ENCODE assay signal across 28 cellular contexts in genomic region chr11:2954263-2954662, GRCh38. TPM values are rescaled to one million over a fixed set of nuclear protein-coding genes. Genes with fewer than 3 reads are reported as not detected.
DNase-seq lines count a peak whose midpoint lies in the region; ATAC-seq and TF ChIP-seq lines count a peak whose summit lies in the region.
"Had no signal": no experiment of that assay in that cellular context is flagged by ENCODE, and none has a peak within 500 bp of the region (broad histone marks: within the 10 kb centered on the region; RNA-seq: fewer than 3 reads in every experiment).

No MANE protein-coding gene starts in this region.

- H3K9me3 ChIP-seq in naive thymus-derived CD4-positive, alpha-beta T cell (ENCODE audit: control insufficient read depth in 2 of 3, low read length in 3 of 3) = no peaks in the 10 kb centered on the region
- H3K9me3 ChIP-seq: A549, HAP-1, lower lobe of right lung, pancreas, SJSA1 had no signal

- no peaks in the 10 kb centered on the region for H3K9me3 Mint-ChIP-seq in activated T-cell treated with anti-CD3 and anti-CD28 coated beads, Interleukin-2, amount 50 U/mL, for 24 hours
- H3K9me3 Mint-ChIP-seq in activated CD8-positive, alpha-beta T cell treated with anti-CD3 and anti-CD28 coated beads for 36 hours = no peaks in the 10 kb centered on the region
- no peaks in the 10 kb centered on the region for H3K9me3 Mint-ChIP-seq in chondrocyte (ENCODE audit: low read depth)
- no peaks in the 10 kb centered on the region for H3K9me3 Mint-ChIP-seq in naive thymus-derived CD4-positive, alpha-beta T cell
- H3K9me3 Mint-ChIP-seq: CD8-positive, alpha-beta memory T cell; nephron progenitor cell had no signal

- peak overlapping the region; percentile 73 for H3K27ac Mint-ChIP-seq in activated T-cell treated with anti-CD3 and anti-CD28 coated beads, Interleukin-2, amount 50 U/mL, for 24 hours
- H3K27ac Mint-ChIP-seq in activated CD8-positive, alpha-beta T cell treated with anti-CD3 and anti-CD28 coated beads for 36 hours = peak overlapping the region; percentile 70
- peak overlapping the region; percentile 32 for H3K27ac Mint-ChIP-seq in chondrocyte (ENCODE audit: unreplicated experiment)
- no peak overlapping the region for H3K27ac Mint-ChIP-seq in naive thymus-derived CD4-positive, alpha-beta T cell
- H3K27ac Mint-ChIP-seq: B cell had no signal

- no peak for DNase-seq in activated T-cell treated with anti-CD3 and anti-CD28 coated beads, Interleukin-2, amount 50 U/mL, for 24 hours
- DNase-seq in activated T-cell treated with anti-CD3 and anti-CD28 coated beads for 4 hours = no peak
- DNase-seq in activated CD8-positive, alpha-beta T cell treated with anti-CD3 and anti-CD28 coated beads for 36 hours = no peak
- DNase-seq in chondrocyte (ENCODE audit: low spot score) = no peak
- DNase-seq in naive thymus-derived CD4-positive, alpha-beta T cell = no peak
- no peak for DNase-seq in putamen (ENCODE audit: low spot score)
- DNase-seq in SKM-1 (lab: John Stamatoyannopoulos, UW; ENCODE audit: unreplicated experiment) = no peak
- DNase-seq in GM10248 (ENCODE audit: extremely low spot score) = no peak
- DNase-seq: activated CD4-positive, CD25-positive, alpha-beta regulatory T cell treated with anti-CD3 and anti-CD28 coated beads, Interleukin-2, amount 50 U/mL, for 72 hours; activated naive CD4-positive, alpha-beta T cell treated with anti-CD3 and anti-CD28 coated beads, Interleukin-2, amount 50 U/mL, for 16 hours; activated T-cell treated with anti-CD3 and anti-CD28 coated beads, Interleukin-2, amount 50 U/mL, for 48 hours; CD8-positive, alpha-beta memory T cell; central memory CD4-positive, alpha-beta T cell; DMS53; KBM-7; lower lobe of right lung; NCI-H2029 treated with DMSO at 0.1 percent for 48 hours; NCI-H2227 treated with DMSO at 0.1 percent for 48 hours; NCI-H69; nephron progenitor cell; pancreas; RPMI8226; T-helper 1 cell; trophoblast cell had no signal

- no peak overlapping the region for H3K4me3 Mint-ChIP-seq in activated T-cell treated with anti-CD3 and anti-CD28 coated beads, Interleukin-2, amount 50 U/mL, for 24 hours
- no peak overlapping the region for H3K4me3 Mint-ChIP-seq in activated CD8-positive, alpha-beta T cell treated with anti-CD3 and anti-CD28 coated beads for 36 hours
- no peak overlapping the region for H3K4me3 Mint-ChIP-seq in chondrocyte (ENCODE audit: unreplicated experiment)
- no peak overlapping the region for H3K4me3 Mint-ChIP-seq in naive thymus-derived CD4-positive, alpha-beta T cell
- H3K4me3 Mint-ChIP-seq: B cell; CD8-positive, alpha-beta memory T cell; nephron progenitor cell had no signal

- no peak for ATAC-seq in activated CD8-positive, alpha-beta T cell treated with anti-CD3 and anti-CD28 coated beads for 36 hours
- peak; percentile 27 for ATAC-seq in naive thymus-derived CD4-positive, alpha-beta T cell
- ATAC-seq: A549, lower lobe of right lung had no signal

- H3K4me1 Mint-ChIP-seq in activated T-cell treated with anti-CD3 and anti-CD28 coated beads, Interleukin-2, amount 50 U/mL, for 24 hours (ENCODE audit: low read depth) = peaks cover 44% of the 10 kb centered on the region
- peaks cover 34% of the 10 kb centered on the region for H3K4me1 Mint-ChIP-seq in activated CD8-positive, alpha-beta T cell treated with anti-CD3 and anti-CD28 coated beads for 36 hours (ENCODE audit: low read depth)
- peaks cover 44% of the 10 kb centered on the region for H3K4me1 Mint-ChIP-seq in chondrocyte (ENCODE audit: low read depth)
- peaks cover 8 to 59% (median 16%) of the 10 kb centered on the region in 7 donors for H3K4me1 Mint-ChIP-seq in naive thymus-derived CD4-positive, alpha-beta T cell
- H3K4me1 Mint-ChIP-seq: B cell had no signal

- peaks cover 57 to 100% (median 82%) of the 10 kb centered on the region in 3 experiments for H3K36me3 ChIP-seq in naive thymus-derived CD4-positive, alpha-beta T cell (ENCODE audit: control insufficient read depth in 2 of 3, insufficient read depth in 3 of 3, low read length in 3 of 3)

- intact Hi-C loops in activated CD8-positive, alpha-beta T cell treated with anti-CD3 and anti-CD28 coated beads for 36 hours (cut with micrococcal nuclease) = no loop called here
- intact Hi-C loops in naive thymus-derived CD4-positive, alpha-beta T cell (cut with micrococcal nuclease) = no loop called here

- TF ChIP-seq CTCF in activated CD8-positive, alpha-beta T cell treated with anti-CD3 and anti-CD28 coated beads for 36 hours (IDR thresholded peaks at IDR 0.05) = no peak
- TF ChIP-seq CTCF in chondrocyte (IDR thresholded peaks at IDR 0.05) = no peak
- no peak for TF ChIP-seq CTCF in GM10248 (IDR thresholded peaks at IDR 0.05; ENCODE audit: control extremely low read depth, extremely low read depth, low read depth, missing control alignments)

- no peaks in the 10 kb centered on the region for H3K27me3 Mint-ChIP-seq in activated T-cell treated with anti-CD3 and anti-CD28 coated beads, Interleukin-2, amount 50 U/mL, for 24 hours
- H3K27me3 Mint-ChIP-seq in activated CD8-positive, alpha-beta T cell treated with anti-CD3 and anti-CD28 coated beads for 36 hours = no peaks in the 10 kb centered on the region
- H3K27me3 Mint-ChIP-seq in chondrocyte (ENCODE audit: low read depth) = no peaks in the 10 kb centered on the region
- no peaks in the 10 kb centered on the region for H3K27me3 Mint-ChIP-seq in naive thymus-derived CD4-positive, alpha-beta T cell
- H3K27me3 Mint-ChIP-seq: B cell had no signal

- H3K4me1 ChIP-seq in naive thymus-derived CD4-positive, alpha-beta T cell (ENCODE audit: control insufficient read depth in 2 of 2, insufficient read depth in 2 of 2, low read length in 2 of 2) = peaks cover 0 to 4% of the 10 kb centered on the region in 2 donors
- H3K4me1 ChIP-seq: HAP-1, pancreas had no signal

- CTCF ChIA-PET in activated CD8-positive, alpha-beta T cell treated with anti-CD3 and anti-CD28 coated beads for 36 hours (lab: Charles Lee) = interaction anchor here (0.7 to 3.5 kb wide), 9 partner anchors 8 to 422 kb away, joined by 3 to 12 read pairs (median 3); no protein-coding TSS in a partner anchor
- CTCF ChIA-PET in naive thymus-derived CD4-positive, alpha-beta T cell (lab: Charles Lee) = no interaction called here
- CTCF ChIA-PET in GM10248 (lab: Yijun Ruan, JAX) = interaction anchor here (0.9 to 1.0 kb wide), 2 partner anchors 15 to 138 kb away, joined by 3 to 5 read pairs; no protein-coding TSS in a partner anchor

- H3K4me3 ChIP-seq in naive thymus-derived CD4-positive, alpha-beta T cell (ENCODE audit: low read length) = no peak overlapping the region
- H3K4me3 ChIP-seq: A549, HAP-1, lower lobe of right lung, pancreas, SJSA1 had no signal

- no peaks in the 10 kb centered on the region for H3K27me3 ChIP-seq in naive thymus-derived CD4-positive, alpha-beta T cell (ENCODE audit: control insufficient read depth in 2 of 2, insufficient read depth in 2 of 2, low read length in 2 of 2)
- H3K27me3 ChIP-seq: pancreas, SJSA1 had no signal

- no peak overlapping the region for H3K27ac ChIP-seq in naive thymus-derived CD4-positive, alpha-beta T cell (ENCODE audit: low read depth, low read length)
- H3K27ac ChIP-seq: A549, lower lobe of right lung, SJSA1 had no signal

- peaks cover 100% of the 10 kb centered on the region for H3K36me3 Mint-ChIP-seq in activated T-cell treated with anti-CD3 and anti-CD28 coated beads, Interleukin-2, amount 50 U/mL, for 24 hours (ENCODE audit: low read depth)
- H3K36me3 Mint-ChIP-seq in activated CD8-positive, alpha-beta T cell treated with anti-CD3 and anti-CD28 coated beads for 36 hours (ENCODE audit: low read depth) = peaks cover 74% of the 10 kb centered on the region
- peaks cover 41% of the 10 kb centered on the region for H3K36me3 Mint-ChIP-seq in chondrocyte (ENCODE audit: low read depth)
- H3K36me3 Mint-ChIP-seq in naive thymus-derived CD4-positive, alpha-beta T cell = peaks cover 15 to 64% (median 40%) of the 10 kb centered on the region in 5 donors

- POLR2A ChIA-PET in activated CD8-positive, alpha-beta T cell treated with anti-CD3 and anti-CD28 coated beads for 36 hours (lab: Charles Lee) = interaction anchor here (0.8 to 2.8 kb wide), 6 partner anchors 10 to 81 kb away, joined by 3 to 11 read pairs (median 4); no protein-coding TSS in a partner anchor
- POLR2A ChIA-PET in naive thymus-derived CD4-positive, alpha-beta T cell (lab: Charles Lee) = no interaction called here
- POLR2A ChIA-PET in GM10248 (lab: Yijun Ruan, JAX) = interaction anchor here (1.2 kb wide), 1 partner anchor 9 kb away, joined by 5 read pairs; no protein-coding TSS in a partner anchor

RNA-seq across cellular contexts. Expression of gene PHLDA2, which starts 25.0 kb away (rescaled TPM):
- 1 to 10 TPM; 3.6 to 3.7 TPM for total RNA-seq in activated CD8-positive, alpha-beta T cell treated with anti-CD3 and anti-CD28 coated beads for 36 hours
- total RNA-seq in chondrocyte = 63.9 to 69.0 TPM (median 64.4 TPM) in 3 replicates
- total RNA-seq in naive thymus-derived CD4-positive, alpha-beta T cell = 1 to 10 TPM in 3 of 5 experiments, not detected in 2; 2.5 to 7.9 (median 4.5) TPM
- polyA plus RNA-seq in naive thymus-derived CD4-positive, alpha-beta T cell = not detected
- total RNA-seq: B cell had no signal

RNA-seq across cellular contexts. Expression of gene NAP1L4, which starts 37.9 kb away (rescaled TPM):
- 100 to 1,000 TPM; 212 to 223 TPM for total RNA-seq in activated CD8-positive, alpha-beta T cell treated with anti-CD3 and anti-CD28 coated beads for 36 hours
- total RNA-seq in chondrocyte = 83.5 to 135 TPM (median 89.5 TPM) in 3 replicates
- total RNA-seq in naive thymus-derived CD4-positive, alpha-beta T cell = 100 to 1,000 TPM; 245 to 356 (median 294) TPM
- 100 to 1,000 TPM; 134 to 172 TPM for polyA plus RNA-seq in naive thymus-derived CD4-positive, alpha-beta T cell

Comparison
In these comparisons a context has a peak if more than half of its experiments do, and no peak if none do; other contexts are left out.
1. H3K27ac Mint-ChIP-seq: peak in activated T-cell treated with anti-CD3 and anti-CD28 coated beads, Interleukin-2, amount 50 U/mL, for 24 hours (single experiment), activated CD8-positive, alpha-beta T cell treated with anti-CD3 and anti-CD28 coated beads for 36 hours (single experiment) and chondrocyte (single experiment); none in naive thymus-derived CD4-positive, alpha-beta T cell (0 of 9).